Comparison of ENCODE assay signal across 17 cellular contexts in genomic region chr3:15758297-15758696, GRCh38.
"Had no signal": no experiment of that assay in that cellular context is flagged by ENCODE, and none has a peak within 500 bp of the region (broad histone marks: within the 10 kb centered on the region; RNA-seq: fewer than 3 reads in every experiment).

No MANE protein-coding gene starts in this region.

- H3K27me3 ChIP-seq: body of pancreas, SJSA1, transverse colon had no signal

- ATAC-seq: activated T-helper 17 cell treated with anti-CD3 and anti-CD28 coated beads, Interleukin-2, amount 50 U/mL, for 72 hours; body of pancreas; effector memory CD8-positive, alpha-beta T cell; mucosa of descending colon; natural killer cell treated with Interleukin-12 subunit alpha and Interleukin-12 subunit beta and Interleukin-15 and Interleukin-18, amount 100 ng/mL, for 72 hours had no signal

- H3K27me3 Mint-ChIP-seq: activated T-helper 17 cell treated with anti-CD3 and anti-CD28 coated beads, Interleukin-2, amount 50 U/mL, for 72 hours; effector memory CD8-positive, alpha-beta T cell; natural killer cell treated with Interleukin-12 subunit alpha and Interleukin-12 subunit beta and Interleukin-15 and Interleukin-18, amount 100 ng/mL, for 72 hours had no signal

- DNase-seq: activated CD4-positive, alpha-beta T cell treated with anti-CD3 and anti-CD28 coated beads for 48 hours; activated naive CD4-positive, alpha-beta T cell treated with anti-CD3 and anti-CD28 coated beads, Interleukin-2, amount 50 U/mL, for 16 hours; activated T-cell treated with anti-CD3 and anti-CD28 coated beads for 4 hours; amniotic stem cell; body of pancreas; central memory CD4-positive, alpha-beta T cell; cortex of kidney; effector memory CD8-positive, alpha-beta T cell; glutamatergic neuron; mucosa of descending colon; small intestine; SW 1271; T-helper 9 cell; transverse colon had no signal

- H3K9me3 ChIP-seq: body of pancreas, mucosa of descending colon, SJSA1, transverse colon had no signal

- H3K36me3 ChIP-seq: transverse colon had no signal

- H3K4me3 ChIP-seq: body of pancreas, mucosa of descending colon, SJSA1, transverse colon had no signal

- H3K4me3 Mint-ChIP-seq: activated T-helper 17 cell treated with anti-CD3 and anti-CD28 coated beads, Interleukin-2, amount 50 U/mL, for 72 hours; effector memory CD8-positive, alpha-beta T cell; natural killer cell treated with Interleukin-12 subunit alpha and Interleukin-12 subunit beta and Interleukin-15 and Interleukin-18, amount 100 ng/mL, for 72 hours had no signal

- H3K27ac Mint-ChIP-seq: activated T-helper 17 cell treated with anti-CD3 and anti-CD28 coated beads, Interleukin-2, amount 50 U/mL, for 72 hours; effector memory CD8-positive, alpha-beta T cell; natural killer cell treated with Interleukin-12 subunit alpha and Interleukin-12 subunit beta and Interleukin-15 and Interleukin-18, amount 100 ng/mL, for 72 hours had no signal

- H3K27ac ChIP-seq: body of pancreas, SJSA1 had no signal

- H3K9me3 Mint-ChIP-seq: activated T-helper 17 cell treated with anti-CD3 and anti-CD28 coated beads, Interleukin-2, amount 50 U/mL, for 72 hours; effector memory CD8-positive, alpha-beta T cell; natural killer cell treated with Interleukin-12 subunit alpha and Interleukin-12 subunit beta and Interleukin-15 and Interleukin-18, amount 100 ng/mL, for 72 hours had no signal
